8 cellular contexts compared by ENCODE assay signal in genomic region chrX:134946364-134946763, GRCh38. TPM values are rescaled to one million over a fixed set of nuclear protein-coding genes. Genes with fewer than 3 reads are reported as not detected.
A peak's percentile ranks its signal among the peaks of the same experiment; 100 is the strongest.
DNase-seq lines count a peak whose midpoint lies in the region; FAIRE-seq and TF ChIP-seq lines count a peak whose summit lies in the region.
"Not testable (repeated sequence)": the region's sequence is repeated elsewhere in the genome, so short reads cannot be mapped to it uniquely, and the experiment has no call there.
"Had no signal": no experiment of that assay in that cellular context is flagged by ENCODE, and none has a peak within 500 bp of the region (broad histone marks: within the 10 kb centered on the region; RNA-seq: fewer than 3 reads in every experiment).

No MANE protein-coding gene starts in this region.

- not testable (repeated sequence) for H3K79me1 ChIP-seq in H9 (ENCODE audit: insufficient read depth, low read depth, low read length, poor library complexity, severe bottlenecking); H1 (ENCODE audit: low read depth, low read length)

- H3K4me3 ChIP-seq in HUES64 (ENCODE audit: low read length) (peak overlapping the region; percentile 19; the same call in 1 of the 2 replicates), H1 (ENCODE audit: extremely low read depth in 1 of 4, insufficient read depth in 2 of 4, low read depth in 3 of 4, low read length in 4 of 4) (0 out of 8 replicates have a peak overlapping the region, but pooled peaks of 1 of the 4 experiments have one; percentile 34), iPS-20b (ENCODE audit: low read length) (peak overlapping the region; percentile 42; the same call in 1 of the 2 replicates)
- not testable (repeated sequence) for H3K4me3 ChIP-seq in hepatocyte

- H3K23ac ChIP-seq in H9 (ENCODE audit: insufficient read length, low read depth, low read length); H1 (ENCODE audit: insufficient read length): not testable (repeated sequence)

- H3T11ph ChIP-seq in H9 (ENCODE audit: low read length): not testable (repeated sequence)

- not testable (repeated sequence) for H3K4me2 ChIP-seq in H9 (ENCODE audit: insufficient read depth, insufficient read length, low read length); H1 (ENCODE audit: insufficient read depth in 1 of 2, low read depth in 2 of 2, low read length in 2 of 2); hepatocyte

- H2AK5ac ChIP-seq in H9 (ENCODE audit: insufficient read length, low read length); H1 (ENCODE audit: low read depth, low read length): not testable (repeated sequence)

- not testable (repeated sequence) for H4K8ac ChIP-seq in H9 (replicated peaks; ENCODE audit: insufficient read length, low read depth, low read length); H1 (ENCODE audit: extremely low read depth, insufficient read depth, low read length)

- H3K27me3 Mint-ChIP-seq in H9 (ENCODE audit: low read depth): not testable (repeated sequence)

- TF ChIP-seq EP300 in H1 (IDR thresholded peaks at IDR 0.05; ENCODE audit: borderline replicate concordance in 1 of 2, low read depth in 2 of 2, low read length in 2 of 2): not testable (repeated sequence)

- peak overlapping the region; percentile 9; the same call in 1 of the 2 replicates for H3K9ac ChIP-seq in ES-I3 (ENCODE audit: low read depth, low read length)
- H3K9ac ChIP-seq in H9 (ENCODE audit: extremely low read depth, insufficient read length, low read length); HUES64 (ENCODE audit: low read depth, low read length); H1 (replicated peaks in 1 of 4; ENCODE audit: extremely low read depth in 1 of 4, low read depth in 3 of 4, low read length in 3 of 4); iPS-20b (ENCODE audit: low read depth, low read length): not testable (repeated sequence)

- not testable (repeated sequence) for H2AFZ ChIP-seq in H9 (ENCODE audit: low read length); H1 (ENCODE audit: low read length); hepatocyte

- H3K36me3 Mint-ChIP-seq in H9 (ENCODE audit: insufficient read depth in 1 of 3, low read depth in 3 of 3): peaks cover 0 to 15% (median 6%) of the 10 kb centered on the region in 3 experiments; a peak in 5 of 7 replicates

- not testable (repeated sequence) for H3K14ac ChIP-seq in H9 (ENCODE audit: insufficient read depth, low read length); H1 (ENCODE audit: insufficient read length)

- POLR2A ChIA-PET in H1 (lab: Charles Lee; ENCODE audit: partially characterized antibody): interaction anchor here (1.1 to 1.2 kb wide), 2 partner anchors 16 to 19 kb away, joined by 3 to 4 read pairs; no protein-coding TSS in a partner anchor

- H3K79me2 ChIP-seq in H9 (ENCODE audit: insufficient read depth, low read length); H1 (ENCODE audit: control insufficient read depth in 1 of 2, insufficient read depth in 2 of 2, low read length in 2 of 2); hepatocyte: not testable (repeated sequence)

- peak overlapping the region; percentile 24 to 94 (median 80); a peak in 6 of 7 replicates for H3K27ac Mint-ChIP-seq in H9

- TF ChIP-seq RAD21 in H1 (IDR thresholded peaks at IDR 0.05 in 1 of 2, conservative IDR thresholded peaks at IDR 0.05 in 1 of 2; ENCODE audit: low read depth in 2 of 2, low read length in 2 of 2): not testable (repeated sequence)

- H4K5ac ChIP-seq in H9 (ENCODE audit: insufficient read length, low read depth, low read length); H1 (ENCODE audit: insufficient read length, low read depth, low read length): not testable (repeated sequence)

- WGBS in H9 (ENCODE audit: extremely low coverage, insufficient read length, low lambda C conversion rate): no CpG with 5 or more reads among the region's 6 CpGs
- 23% methylated on average over 6 of the region's 6 CpGs for WGBS in HUES64
- WGBS in H1 (ENCODE audit: extremely low coverage in 1 of 2, insufficient coverage in 1 of 2, insufficient read length in 1 of 2, insufficient replicate concordance in 2 of 2, low coverage in 1 of 2, low lambda C conversion rate in 2 of 2, missing lambda C conversion rate in 1 of 2), 2 experiments: 38% methylated on average over 6 of the region's 6 CpGs; no CpG with 5 or more reads in 1 of the 2 experiments
- WGBS in hepatocyte (ENCODE audit: low lambda C conversion rate, missing lambda C conversion rate): 80% methylated on average over 6 of the region's 6 CpGs

- not testable (repeated sequence) for H3K9me2 ChIP-seq in hepatocyte (replicated peaks; ENCODE audit: insufficient read depth)

- not testable (repeated sequence) for H2BK120ac ChIP-seq in H9 (ENCODE audit: low read depth, low read length, poor library complexity, severe bottlenecking); H1 (replicated peaks; ENCODE audit: low read depth, low read length)

- H3K4me3 Mint-ChIP-seq in H9: peak overlapping the region; percentile 32 to 66

- H2BK5ac ChIP-seq in H9 (ENCODE audit: insufficient read length, low read length): not testable (repeated sequence)
- H2BK5ac ChIP-seq in H1 (ENCODE audit: low read depth, low read length): peak overlapping the region; percentile 35; the same call in 1 of the 2 replicates

- peaks cover 15 to 72% of the 10 kb centered on the region in 2 experiments for H3K9me3 Mint-ChIP-seq in H9

- H4K20me1 ChIP-seq in H9 (ENCODE audit: control insufficient read depth, insufficient read depth, insufficient read length); H1 (replicated peaks in 1 of 2; ENCODE audit: control insufficient read depth in 1 of 2, insufficient read depth in 2 of 2, low read length in 2 of 2); hepatocyte (ENCODE audit: insufficient read depth, poor library complexity, severe bottlenecking): not testable (repeated sequence)

- peaks cover 11% of the 10 kb centered on the region for H3K4me1 ChIP-seq in ES-I3 (ENCODE audit: insufficient read depth, low read length)
- not testable (repeated sequence) for H3K4me1 ChIP-seq in H9 (ENCODE audit: insufficient read depth, low read length); HUES64 (ENCODE audit: insufficient read depth, low read length); H1 (replicated peaks in 1 of 4; ENCODE audit: control insufficient read depth in 3 of 4, insufficient read depth in 4 of 4, low read length in 3 of 4); iPS-20b (ENCODE audit: insufficient read depth, low read length)
- H3K4me1 ChIP-seq in hepatocyte (ENCODE audit: insufficient read depth): peaks cover 14% of the 10 kb centered on the region

- not testable (repeated sequence) for H3K18ac ChIP-seq in H9 (ENCODE audit: insufficient read length, low read depth, low read length); H1 (ENCODE audit: extremely low read depth, low read length)

- not testable (repeated sequence) for H3K36me3 ChIP-seq in ES-I3 (ENCODE audit: insufficient read depth, low read length); HUES64 (ENCODE audit: insufficient read depth, low read length); H1 (ENCODE audit: control insufficient read depth in 2 of 4, insufficient read depth in 4 of 4, low read length in 3 of 4); hepatocyte (replicated peaks; ENCODE audit: insufficient read depth, low read depth); iPS-20b (ENCODE audit: insufficient read depth, low read depth, low read length)

- not testable (repeated sequence) for H2BK15ac ChIP-seq in H9 (ENCODE audit: low read depth, low read length); H1 (ENCODE audit: low read length)

- not testable (repeated sequence) for H3K27me3 ChIP-seq in H9 (ENCODE audit: insufficient read depth, low read length); HUES64 (ENCODE audit: insufficient read depth, low read length); H1 (replicated peaks in 1 of 4; ENCODE audit: control insufficient read depth in 3 of 4, extremely low read depth in 1 of 4, insufficient read depth in 3 of 4, low read length in 3 of 4); hepatocyte; iPS-20b (ENCODE audit: insufficient read depth, low read length)

- H4K91ac ChIP-seq in H9 (ENCODE audit: insufficient read length, low read depth, low read length); H1 (replicated peaks; ENCODE audit: insufficient read length, low read length): not testable (repeated sequence)

- not testable (repeated sequence) for H3K4ac ChIP-seq in H9 (ENCODE audit: low read depth, low read length); H1 (replicated peaks; ENCODE audit: insufficient read length, low read depth, low read length)

- CTCF ChIA-PET in H1 (lab: Charles Lee; ENCODE audit: partially characterized antibody): not testable (repeated sequence)

- not testable (repeated sequence) for H2BK20ac ChIP-seq in H9 (ENCODE audit: low read depth, low read length, poor library complexity, severe bottlenecking); H1 (ENCODE audit: low read length)

- DNase-seq in H9: peak; percentile 38
- not testable (repeated sequence) for DNase-seq in H1 (ENCODE audit: low read depth in 1 of 2, low spot score in 2 of 2); hepatocyte (ENCODE audit: low spot score)

- H3K9me3 ChIP-seq in ES-I3 (ENCODE audit: control insufficient read depth, insufficient read depth, low read length); H9 (ENCODE audit: control insufficient read depth, low read depth, low read length); HUES64 (ENCODE audit: insufficient read depth, low read depth, low read length); H1 (ENCODE audit: insufficient read depth in 2 of 2, low read depth in 1 of 2, low read length in 1 of 2); hepatocyte (ENCODE audit: low read depth); iPS-20b (ENCODE audit: insufficient read depth, low read depth, low read length): not testable (repeated sequence)

- H2BK12ac ChIP-seq in H9 (ENCODE audit: insufficient read length, low read depth, low read length); H1 (ENCODE audit: low read depth, low read length): not testable (repeated sequence)

- not testable (repeated sequence) for H3K56ac ChIP-seq in H9 (ENCODE audit: insufficient read length, low read depth, low read length); H1 (replicated peaks; ENCODE audit: insufficient read length, low read depth, low read length)

- TF ChIP-seq POLR2A in H1 (IDR thresholded peaks at IDR 0.05; ENCODE audit: control extremely low read depth in 1 of 2, low read depth in 2 of 2, low read length in 2 of 2): not testable (repeated sequence)

- not testable (repeated sequence) for TF ChIP-seq CTCF in H9 (conservative IDR thresholded peaks at IDR 0.05); H1 (IDR thresholded peaks at IDR 0.05; ENCODE audit: control extremely low read depth in 1 of 3, insufficient read depth in 1 of 3, low read depth in 1 of 3, low read length in 3 of 3); hepatocyte (IDR thresholded peaks at IDR 0.05; ENCODE audit: poor library complexity)

- FAIRE-seq in H1 (lab: Jason Lieb, UNC): not testable (repeated sequence)

- H3K4me1 Mint-ChIP-seq in H9: peaks cover 26 to 30% of the 10 kb centered on the region in 2 experiments

- H3K27ac ChIP-seq in H9 (ENCODE audit: insufficient read length, low read depth, low read length): peak overlapping the region; percentile 51
- H3K27ac ChIP-seq in HUES64 (ENCODE audit: low read depth, low read length): peak overlapping the region; percentile 75; the same call in 1 of the 2 replicates
- not testable (repeated sequence) for H3K27ac ChIP-seq in H1 (ENCODE audit: low read depth, low read length)
- H3K27ac ChIP-seq in hepatocyte: peak overlapping the region; percentile 67
- H3K27ac ChIP-seq in iPS-20b (ENCODE audit: low read length): peak overlapping the region; percentile 71

- not testable (repeated sequence) for H3K23me2 ChIP-seq in H9 (ENCODE audit: insufficient read length, low read depth, low read length, poor library complexity, severe bottlenecking); H1 (ENCODE audit: low read depth, low read length)

RNA-seq across cellular contexts. Expression of gene MOSPD1, which starts 31.3 kb away (rescaled TPM):
- total RNA-seq in H9 (2021) (20.4 and 20.9 TPM in 2 replicates), hepatocyte (36.6 and 53.0 TPM in 2 replicates)
- 13.6 TPM for polyA plus RNA-seq in HUES64 (2013, experiment 1 of 2)
- 16.0 TPM for polyA plus RNA-seq in HUES64 (2013, experiment 2 of 2)
- total RNA-seq in H1 (2021; fragmentation: NEBNext Ultra II Directional; extraction: Animal tissue kit (Norgen Biotek cat#: 25700)): 22.7 and 24.4 TPM in 2 replicates
- polyA plus RNA-seq in H1 (2011; rRNA removed) (4.5 and 6.7 TPM in 2 replicates), hepatocyte (31.3 and 32.3 TPM in 2 replicates)
- 8.9 TPM for polyA plus RNA-seq in H1 (2011; cell fraction: cytosol; rRNA removed)
- polyA plus RNA-seq in H1 (2011; cell fraction: nucleus; rRNA removed): 2.6 TPM
- 9.2 to 20.1 TPM (median 11.5 TPM) in 4 replicates for polyA plus RNA-seq in H1 (2012, experiment 1 of 2)
- 1.6 TPM for polyA plus RNA-seq in H1 (2012, experiment 2 of 2)
- 17.0 TPM for polyA plus RNA-seq in H1 (2013, experiment 1 of 2)
- polyA plus RNA-seq in H1 (2013, experiment 2 of 2): 16.0 TPM
- 15.4 and 20.0 TPM in 2 replicates for polyA minus RNA-seq in H1 (2011; rRNA and poly(A)+ RNA removed)
- polyA minus RNA-seq in H1 (2011; cell fraction: cytosol; rRNA and poly(A)+ RNA removed): 5.0 TPM
- polyA minus RNA-seq in H1 (2011; cell fraction: nucleus; rRNA and poly(A)+ RNA removed): 11.9 TPM

RNA-seq across cellular contexts. Expression of gene SMIM10, which starts 44.4 kb away (rescaled TPM):
- 1.1 and 1.2 TPM in 2 replicates for total RNA-seq in H9 (2021)
- 1.7 TPM for polyA plus RNA-seq in HUES64 (2013, experiment 1 of 2)
- polyA plus RNA-seq in HUES64 (2013, experiment 2 of 2): 2.1 TPM
- total RNA-seq in H1 (2021; fragmentation: NEBNext Ultra II Directional; extraction: Animal tissue kit (Norgen Biotek cat#: 25700)): 2.1 and 2.3 TPM in 2 replicates
- polyA plus RNA-seq in H1 (2011; rRNA removed): 2.8 and 4.6 TPM in 2 replicates
- polyA plus RNA-seq in H1 (2011; cell fraction: cytosol; rRNA removed): 2.2 TPM
- 13.7 TPM for polyA plus RNA-seq in H1 (2011; cell fraction: nucleus; rRNA removed)
- 1.5 to 2.6 TPM (median 2.3 TPM) in 4 replicates for polyA plus RNA-seq in H1 (2012, experiment 1 of 2)
- 0.46 TPM for polyA plus RNA-seq in H1 (2012, experiment 2 of 2)
- polyA plus RNA-seq in H1 (2013, experiment 1 of 2): 8.5 TPM
- 7.6 TPM for polyA plus RNA-seq in H1 (2013, experiment 2 of 2)
- polyA minus RNA-seq in H1 (2011; rRNA and poly(A)+ RNA removed): 0.17 and 0.57 TPM in 2 replicates
- 0.73 TPM for polyA minus RNA-seq in H1 (2011; cell fraction: cytosol; rRNA and poly(A)+ RNA removed)
- polyA minus RNA-seq in H1 (2011; cell fraction: nucleus; rRNA and poly(A)+ RNA removed): 2.6 TPM
- total RNA-seq in hepatocyte: 3.2 and 4.4 TPM in 2 replicates
- polyA plus RNA-seq in hepatocyte: 2.6 and 3.4 TPM in 2 replicates
- total RNA-seq: A673; CD4-positive, alpha-beta memory T cell had no signal
- polyA plus RNA-seq: CD4-positive, alpha-beta memory T cell had no signal
